Comparison of ENCODE assay signal across 20 cellular contexts in the genomic region with DNA sequence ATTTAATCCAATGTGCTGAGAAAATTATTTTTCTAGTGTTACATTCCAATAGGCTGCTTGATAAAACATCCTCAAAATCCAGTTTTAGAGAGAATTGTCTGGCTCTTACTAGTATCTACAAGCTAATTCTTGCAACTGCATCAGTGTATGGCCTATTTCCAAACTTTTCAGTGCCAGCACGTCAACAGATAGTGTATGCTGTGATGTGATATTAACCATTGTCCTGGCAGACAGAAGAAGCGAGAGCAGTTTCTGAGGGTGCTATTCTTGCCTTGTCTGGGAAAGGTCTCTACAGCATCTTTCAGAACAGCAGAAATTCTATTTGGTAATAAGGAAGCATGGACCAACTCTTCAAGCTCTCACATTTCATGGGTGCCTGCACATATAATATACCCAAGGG.
DNase-seq lines count a peak whose midpoint lies in the region; ATAC-seq and TF ChIP-seq lines count a peak whose summit lies in the region.
"Had no signal": no experiment of that assay in that cellular context is flagged by ENCODE, and none has a peak within 500 bp of the region (broad histone marks: within the 10 kb centered on the region; RNA-seq: fewer than 3 reads in every experiment).

No MANE protein-coding gene starts in this region.

- no peaks in the 10 kb centered on the region for H3K9me3 ChIP-seq in gastroesophageal sphincter
- H3K9me3 ChIP-seq: BLaER1, SK-N-SH had no signal

- no peaks in the 10 kb centered on the region for H3K36me3 ChIP-seq in gastroesophageal sphincter
- H3K36me3 ChIP-seq: BLaER1 had no signal

- TF ChIP-seq POLR2A in gastroesophageal sphincter (IDR thresholded peaks at IDR 0.05): no peak

- H3K4me1 ChIP-seq in gastroesophageal sphincter: no peaks in the 10 kb centered on the region
- H3K4me1 ChIP-seq: BLaER1 had no signal

- ATAC-seq in Right ventricle myocardium inferior: peak; percentile 92
- ATAC-seq in gastroesophageal sphincter: no peak
- ATAC-seq in left ventricle myocardium superior: peak; percentile 97

- WGBS in gastroesophageal sphincter (ENCODE audit: low coverage in 1 of 2), 2 donors: 58 to 60% methylated on average over 2 of the region's 2 CpGs

- TF ChIP-seq CTCF in gastroesophageal sphincter (IDR thresholded peaks at IDR 0.05): no peak

- H3K27ac ChIP-seq in gastroesophageal sphincter: peak overlapping the region in 3 of 4 donors; percentile 22 to 64 (median 51)
- H3K27ac ChIP-seq: BLaER1 had no signal

- TF ChIP-seq EP300 in gastroesophageal sphincter (IDR thresholded peaks at IDR 0.05): no peak

- H3K27me3 ChIP-seq in gastroesophageal sphincter: no peaks in the 10 kb centered on the region
- H3K27me3 ChIP-seq: BLaER1 had no signal

- intact Hi-C loops in Right ventricle myocardium inferior (cut with DNase I) (no loop called here), cardiac septum (cut with DNase I) (no loop called here), left ventricle myocardium superior (cut with micrococcal nuclease) (no loop called here)

- H3K4me3 ChIP-seq in gastroesophageal sphincter: no peak overlapping the region
- H3K4me3 ChIP-seq: BLaER1 had no signal

- no peak for DNase-seq in Right ventricle myocardium inferior (ENCODE audit: missing footprints)
- DNase-seq in cardiac septum (ENCODE audit: low spot score): no peak
- no peak for DNase-seq in left ventricle myocardium superior
- no peak for DNase-seq in NCI-H1048 (lab: John Stamatoyannopoulos, UW)
- DNase-seq in DMS114 treated with DMSO at 0.1 percent for 48 hours (lab: John Stamatoyannopoulos, UW; ENCODE audit: unreplicated experiment): no peak
- no peak for DNase-seq in SIG-M5 (lab: John Stamatoyannopoulos, UW)
- DNase-seq: CD4-positive, CD25-positive, alpha-beta regulatory T cell; HCEC 1CT; IMR-90; KG1; MM.1S; NCI-H187; NCI-H2081 treated with DMSO at 0.1 percent for 48 hours; NCI-H526 treated with DMSO at 0.1 percent for 48 hours; RPMI8226; SHP77 treated with DMSO at 0.1 percent for 48 hours; SK-N-SH; SW 1271 had no signal
